12 cellular contexts compared by ENCODE assay signal in the genomic region with DNA sequence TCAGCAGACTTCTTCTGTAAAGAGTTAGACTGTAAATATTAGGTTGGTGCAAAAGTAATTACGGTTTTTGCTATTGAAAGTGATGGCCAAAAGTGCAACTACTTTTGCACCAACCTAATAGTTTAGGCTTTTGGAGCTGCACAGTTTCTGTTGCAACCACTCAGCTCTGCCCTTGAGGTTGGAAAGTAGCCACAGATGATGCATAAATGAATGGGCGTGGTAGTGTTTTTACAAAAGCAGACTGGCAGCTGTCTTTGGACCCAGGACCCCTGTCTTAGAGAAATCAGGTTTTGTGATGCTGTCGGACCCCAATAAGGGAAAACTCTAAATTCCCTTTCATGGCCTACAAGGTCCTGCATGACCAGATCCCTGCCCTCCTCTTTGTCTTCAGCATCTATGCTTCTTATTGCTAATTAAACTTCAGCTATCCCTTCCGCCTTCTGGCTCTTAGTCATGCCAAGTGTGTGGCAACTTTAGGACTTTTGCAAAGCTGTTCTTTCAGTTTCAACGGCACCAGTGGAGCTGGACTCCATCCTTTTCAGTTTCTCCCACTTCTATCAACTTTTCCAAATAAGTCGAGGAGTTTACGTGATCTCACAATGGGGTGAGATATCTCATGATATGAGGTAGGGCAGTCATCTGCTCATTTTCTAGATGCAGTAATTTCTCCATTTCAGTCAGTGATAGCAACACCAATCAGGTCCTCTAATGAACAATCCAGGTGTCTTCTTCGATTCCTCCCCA.
A peak's percentile ranks its signal among the peaks of the same experiment; 100 is the strongest.
DNase-seq lines count a peak whose midpoint lies in the region; ATAC-seq and TF ChIP-seq lines count a peak whose summit lies in the region.
"Had no signal": no experiment of that assay in that cellular context is flagged by ENCODE, and none has a peak within 500 bp of the region (broad histone marks: within the 10 kb centered on the region; RNA-seq: fewer than 3 reads in every experiment).

No MANE protein-coding gene starts in this region.

- H3K36me3 ChIP-seq in adipocyte (ENCODE audit: control insufficient read depth, insufficient read depth, low read length, severe bottlenecking) (peaks cover 11% of the 10 kb centered on the region), breast epithelium (no peaks in the 10 kb centered on the region)
- H3K36me3 ChIP-seq: prostate gland, WERI-Rb-1 had no signal

- no peaks in the 10 kb centered on the region for H3K9me3 ChIP-seq in adipocyte (ENCODE audit: control insufficient read depth, low read length)
- no peaks in the 10 kb centered on the region for H3K9me3 ChIP-seq in breast epithelium
- H3K9me3 ChIP-seq: prostate gland had no signal

- H3K4me3 Mint-ChIP-seq in natural killer cell treated with Interleukin-12 subunit alpha and Interleukin-12 subunit beta and Interleukin-15 and Interleukin-18, amount 100 ng/mL, for 72 hours = peak overlapping the region; percentile 61
- no peak overlapping the region for H3K4me3 Mint-ChIP-seq in natural killer cell
- no peak overlapping the region for H3K4me3 Mint-ChIP-seq in stimulated activated naive CD8-positive, alpha-beta T cell treated with anti-CD3 and anti-CD28 coated beads, Interleukin-15, Interleukin-2, amounts not matched to agents 100 ng/mL and 50 ng/mL, for 24 hours

- peak overlapping the region; percentile 22 to 38 for H3K27ac Mint-ChIP-seq in natural killer cell treated with Interleukin-12 subunit alpha and Interleukin-12 subunit beta and Interleukin-15 and Interleukin-18, amount 100 ng/mL, for 72 hours
- H3K27ac Mint-ChIP-seq in natural killer cell = no peak overlapping the region
- H3K27ac Mint-ChIP-seq in stimulated activated naive CD8-positive, alpha-beta T cell treated with anti-CD3 and anti-CD28 coated beads, Interleukin-15, Interleukin-2, amounts not matched to agents 100 ng/mL and 50 ng/mL, for 24 hours = peak overlapping the region; percentile 59

- peak; percentile 83 to 84 for ATAC-seq in natural killer cell treated with Interleukin-12 subunit alpha and Interleukin-12 subunit beta and Interleukin-15 and Interleukin-18, amount 100 ng/mL, for 72 hours
- no peak for ATAC-seq in natural killer cell

- no peak overlapping the region for H3K27ac ChIP-seq in breast epithelium
- H3K27ac ChIP-seq: prostate gland, WERI-Rb-1 had no signal

- H3K27me3 Mint-ChIP-seq in natural killer cell treated with Interleukin-12 subunit alpha and Interleukin-12 subunit beta and Interleukin-15 and Interleukin-18, amount 100 ng/mL, for 72 hours = no peaks in the 10 kb centered on the region
- no peaks in the 10 kb centered on the region for H3K27me3 Mint-ChIP-seq in natural killer cell (ENCODE audit: low read depth in 2 of 2)
- no peaks in the 10 kb centered on the region for H3K27me3 Mint-ChIP-seq in stimulated activated naive CD8-positive, alpha-beta T cell treated with anti-CD3 and anti-CD28 coated beads, Interleukin-15, Interleukin-2, amounts not matched to agents 100 ng/mL and 50 ng/mL, for 24 hours

- H3K27me3 ChIP-seq in adipocyte (replicated peaks; ENCODE audit: control insufficient read depth, insufficient read depth, low read length) (no peaks in the 10 kb centered on the region), breast epithelium (no peaks in the 10 kb centered on the region)

- no peak overlapping the region for H3K9ac ChIP-seq in adipocyte (ENCODE audit: low read length)

- no peak for TF ChIP-seq CTCF in natural killer cell (IDR thresholded peaks at IDR 0.05)
- no peak for TF ChIP-seq CTCF in breast epithelium (IDR thresholded peaks at IDR 0.05)

- H3K4me3 ChIP-seq in adipocyte (ENCODE audit: low read length) (no peak overlapping the region), breast epithelium (no peak overlapping the region)
- H3K4me3 ChIP-seq: prostate gland had no signal

- intact Hi-C loops in natural killer cell (cut with micrococcal nuclease) = no loop called here
- intact Hi-C loops in breast epithelium (cut with DNase I; ENCODE audit: low total_unique reads) = no loop called here

- peaks cover 23% of the 10 kb centered on the region for H3K4me1 ChIP-seq in adipocyte (ENCODE audit: control insufficient read depth, insufficient read depth, low read length)
- H3K4me1 ChIP-seq in breast epithelium = no peaks in the 10 kb centered on the region
- H3K4me1 ChIP-seq: prostate gland had no signal

- H3K36me3 Mint-ChIP-seq in natural killer cell treated with Interleukin-12 subunit alpha and Interleukin-12 subunit beta and Interleukin-15 and Interleukin-18, amount 100 ng/mL, for 72 hours = no peaks in the 10 kb centered on the region
- no peaks in the 10 kb centered on the region for H3K36me3 Mint-ChIP-seq in natural killer cell
- peaks cover 7% of the 10 kb centered on the region for H3K36me3 Mint-ChIP-seq in stimulated activated naive CD8-positive, alpha-beta T cell treated with anti-CD3 and anti-CD28 coated beads, Interleukin-15, Interleukin-2, amounts not matched to agents 100 ng/mL and 50 ng/mL, for 24 hours (ENCODE audit: low read depth)

- peaks cover 31 to 53% of the 10 kb centered on the region in 2 donors for H3K4me1 Mint-ChIP-seq in natural killer cell treated with Interleukin-12 subunit alpha and Interleukin-12 subunit beta and Interleukin-15 and Interleukin-18, amount 100 ng/mL, for 72 hours (ENCODE audit: low read depth in 2 of 2)
- peaks cover 38 to 44% of the 10 kb centered on the region in 2 donors for H3K4me1 Mint-ChIP-seq in natural killer cell
- peaks cover 27% of the 10 kb centered on the region for H3K4me1 Mint-ChIP-seq in stimulated activated naive CD8-positive, alpha-beta T cell treated with anti-CD3 and anti-CD28 coated beads, Interleukin-15, Interleukin-2, amounts not matched to agents 100 ng/mL and 50 ng/mL, for 24 hours (ENCODE audit: low read depth)

- no peak for DNase-seq in natural killer cell treated with Interleukin-12 subunit alpha and Interleukin-12 subunit beta and Interleukin-15 and Interleukin-18, amount 100 ng/mL, for 72 hours (ENCODE audit: low spot score)
- DNase-seq in natural killer cell = no peak
- DNase-seq in MV-4-11 (lab: John Stamatoyannopoulos, UW) = peak; percentile 60
- peak; percentile 7 for DNase-seq in adipocyte (ENCODE audit: low read depth)
- no peak for DNase-seq in breast epithelium (ENCODE audit: low spot score in 2 of 2)
- DNase-seq in NCI-H187 treated with DMSO at 0.1 percent for 48 hours (lab: John Stamatoyannopoulos, UW) = no peak
- no peak for DNase-seq in RPMI8226
- DNase-seq: activated gamma-delta T cell, KBM-7, WERI-Rb-1 had no signal

- no peak for TF ChIP-seq POLR2A in breast epithelium (IDR thresholded peaks at IDR 0.05)

- H3K9me3 Mint-ChIP-seq in natural killer cell treated with Interleukin-12 subunit alpha and Interleukin-12 subunit beta and Interleukin-15 and Interleukin-18, amount 100 ng/mL, for 72 hours = no peaks in the 10 kb centered on the region
- peaks cover 0 to 5% of the 10 kb centered on the region in 2 donors for H3K9me3 Mint-ChIP-seq in natural killer cell
- H3K9me3 Mint-ChIP-seq in stimulated activated naive CD8-positive, alpha-beta T cell treated with anti-CD3 and anti-CD28 coated beads, Interleukin-15, Interleukin-2, amounts not matched to agents 100 ng/mL and 50 ng/mL, for 24 hours = peaks cover 9% of the 10 kb centered on the region

Comparison
In these comparisons a context has a peak if more than half of its experiments do, and no peak if none do; other contexts are left out.
1. ATAC-seq: peak in natural killer cell treated with Interleukin-12 subunit alpha and Interleukin-12 subunit beta and Interleukin-15 and Interleukin-18, amount 100 ng/mL, for 72 hours (2 of 2); none in natural killer cell (0 of 3).
2. H3K27ac Mint-ChIP-seq: peak in natural killer cell treated with Interleukin-12 subunit alpha and Interleukin-12 subunit beta and Interleukin-15 and Interleukin-18, amount 100 ng/mL, for 72 hours (2 of 2) and stimulated activated naive CD8-positive, alpha-beta T cell treated with anti-CD3 and anti-CD28 coated beads, Interleukin-15, Interleukin-2, amounts not matched to agents 100 ng/mL and 50 ng/mL, for 24 hours (single experiment); none in natural killer cell (0 of 2).
3. DNase-seq: peak in MV-4-11 (single experiment) and adipocyte (single experiment); none in natural killer cell treated with Interleukin-12 subunit alpha and Interleukin-12 subunit beta and Interleukin-15 and Interleukin-18, amount 100 ng/mL, for 72 hours (single experiment), natural killer cell (single experiment), breast epithelium (0 of 2), NCI-H187 treated with DMSO at 0.1 percent for 48 hours (single experiment) and RPMI8226 (single experiment).